In the genomic region with DNA sequence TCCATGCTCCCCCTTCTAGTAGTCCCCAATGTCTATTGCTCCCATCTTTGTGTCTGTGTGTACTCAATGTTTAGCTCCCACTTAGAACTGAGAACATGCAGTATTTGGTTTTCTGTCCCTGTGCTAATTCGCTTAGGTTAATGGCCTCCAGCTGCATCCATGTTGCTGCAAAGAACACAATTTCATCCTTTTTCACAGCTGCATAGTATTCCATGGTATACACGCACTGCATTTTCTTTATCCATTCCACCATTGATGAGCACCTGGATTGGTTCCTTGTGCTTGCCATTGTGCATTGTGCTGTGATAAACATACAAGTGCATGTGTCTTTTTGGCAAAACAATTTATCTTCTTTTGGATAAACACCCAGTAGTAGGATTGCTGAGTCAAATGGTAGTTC, we compare ENCODE assay signal across 39 cellular contexts.
"Had no signal": no experiment of that assay in that cellular context is flagged by ENCODE, and none has a peak within 500 bp of the region (broad histone marks: within the 10 kb centered on the region; RNA-seq: fewer than 3 reads in every experiment).

No MANE protein-coding gene starts in this region.

- H3K4me1 Mint-ChIP-seq: activated naive CD4-positive, alpha-beta T cell treated with anti-CD3 and anti-CD28 coated beads, Interleukin-2, amount 50 U/mL, for 24 hours; activated naive CD8-positive, alpha-beta T cell treated with anti-CD3 and anti-CD28 coated beads, Interleukin-2, amount 50 U/mL, for 24 hours; activated T-helper 17 cell treated with anti-CD3 and anti-CD28 coated beads, Interleukin-2, amount 50 U/mL, for 72 hours; brain; central memory CD8-positive, alpha-beta T cell had no signal

- H3K4me3 ChIP-seq: adrenal gland, ascending aorta, body of pancreas, breast epithelium, cardiac muscle cell had no signal

- H3K36me3 Mint-ChIP-seq: activated naive CD4-positive, alpha-beta T cell treated with anti-CD3 and anti-CD28 coated beads, Interleukin-2, amount 10 ng/mL, durations not matched to agents 7 days and 5 days; activated naive CD8-positive, alpha-beta T cell treated with anti-CD3 and anti-CD28 coated beads for 36 hours; brain had no signal

- ATAC-seq: activated naive CD4-positive, alpha-beta T cell treated with anti-CD3 and anti-CD28 coated beads, Interleukin-2, amount 50 U/mL, for 72 hours; activated naive CD8-positive, alpha-beta T cell treated with anti-CD3 and anti-CD28 coated beads, Interleukin-2, amount 50 U/mL, for 24 hours; activated T-cell treated with anti-CD3 and anti-CD28 coated beads, Interleukin-2, amount 50 U/mL, for 4 hours; activated T-cell treated with anti-CD3 and anti-CD28 coated beads, Interleukin-2, amount 50 U/mL, for 72 hours; activated T-helper 17 cell treated with anti-CD3 and anti-CD28 coated beads, Interleukin-2, amount 50 U/mL, for 72 hours; body of pancreas had no signal

- FAIRE-seq: astrocyte, bronchial epithelial cell had no signal

- H3K4me1 ChIP-seq: adrenal gland, ascending aorta, body of pancreas, breast epithelium had no signal

- H3K4me3 Mint-ChIP-seq: activated naive CD4-positive, alpha-beta T cell treated with anti-CD3 and anti-CD28 coated beads for 36 hours; activated naive CD4-positive, alpha-beta T cell treated with anti-CD3 and anti-CD28 coated beads, Interleukin-2, amount 10 ng/mL, durations not matched to agents 7 days and 5 days; activated naive CD4-positive, alpha-beta T cell treated with anti-CD3 and anti-CD28 coated beads, Interleukin-2, amount 50 U/mL, for 24 hours; activated naive CD8-positive, alpha-beta T cell; activated naive CD8-positive, alpha-beta T cell treated with anti-CD3 and anti-CD28 coated beads for 36 hours; activated naive CD8-positive, alpha-beta T cell treated with anti-CD3 and anti-CD28 coated beads, Interleukin-2, amount 10 ng/mL, durations not matched to agents 7 days and 5 days; activated naive CD8-positive, alpha-beta T cell treated with anti-CD3 and anti-CD28 coated beads, Interleukin-2, amount 50 U/mL, for 24 hours; activated T-cell treated with anti-CD3 and anti-CD28 coated beads, Interleukin-2, amount 50 U/mL, for 24 hours; activated T-cell treated with anti-CD3 and anti-CD28 coated beads, Interleukin-2, amount 50 U/mL, for 4 hours; activated T-cell treated with anti-CD3 and anti-CD28 coated beads, Interleukin-2, amount 50 U/mL, for 72 hours; activated T-helper 1 cell treated with anti-CD3 and anti-CD28 coated beads, Interleukin-12 subunit alpha, Interleukin-12 subunit beta, Interleukin-2, Interleukin-4 antibody, amounts not matched to agents 30 ng/mL and 10 ng/mL and 1 ng/mL, durations not matched to agents 14 hours and 24 hours and 36 hours; activated T-helper 17 cell treated with anti-CD3 and anti-CD28 coated beads, Interleukin-2, amount 50 U/mL, for 72 hours; brain; central memory CD8-positive, alpha-beta T cell had no signal

- H3K27ac Mint-ChIP-seq: activated naive CD4-positive, alpha-beta T cell treated with anti-CD3 and anti-CD28 coated beads for 36 hours; activated naive CD4-positive, alpha-beta T cell treated with anti-CD3 and anti-CD28 coated beads, Interleukin-2, amount 10 ng/mL, durations not matched to agents 7 days and 5 days; activated naive CD4-positive, alpha-beta T cell treated with anti-CD3 and anti-CD28 coated beads, Interleukin-2, amount 50 U/mL, for 24 hours; activated naive CD4-positive, alpha-beta T cell treated with anti-CD3 and anti-CD28 coated beads, Interleukin-2, amount 50 U/mL, for 72 hours; activated naive CD8-positive, alpha-beta T cell; activated naive CD8-positive, alpha-beta T cell treated with anti-CD3 and anti-CD28 coated beads for 36 hours; activated naive CD8-positive, alpha-beta T cell treated with anti-CD3 and anti-CD28 coated beads, Interleukin-2, amount 10 ng/mL, durations not matched to agents 7 days and 5 days; activated naive CD8-positive, alpha-beta T cell treated with anti-CD3 and anti-CD28 coated beads, Interleukin-2, amount 50 U/mL, for 24 hours; activated T-cell treated with anti-CD3 and anti-CD28 coated beads, Interleukin-2, amount 50 U/mL, for 24 hours; activated T-cell treated with anti-CD3 and anti-CD28 coated beads, Interleukin-2, amount 50 U/mL, for 72 hours; activated T-helper 1 cell treated with anti-CD3 and anti-CD28 coated beads, Interleukin-12 subunit alpha, Interleukin-12 subunit beta, Interleukin-2, Interleukin-4 antibody, amounts not matched to agents 30 ng/mL and 10 ng/mL and 1 ng/mL, durations not matched to agents 14 hours and 24 hours and 36 hours; activated T-helper 17 cell treated with anti-CD3 and anti-CD28 coated beads, Interleukin-2, amount 50 U/mL, for 72 hours; activated T-helper 2 cell treated with anti-CD3 and anti-CD28 coated beads, Interferon-gamma antibody, Interleukin-2, Interleukin-4, amounts not matched to agents 10 μg/mL and 5 μg/mL and 100 μg/mL, durations not matched to agents 14 hours and 24 hours and 36 hours; brain had no signal

- H3K27ac ChIP-seq: adrenal gland, ascending aorta, body of pancreas, brain microvascular endothelial cell, breast epithelium, cardiac muscle cell had no signal

- H3K36me3 ChIP-seq: adrenal gland, ascending aorta, brain microvascular endothelial cell, breast epithelium, cardiac muscle cell had no signal

- H3K9me3 ChIP-seq: adrenal gland, ascending aorta, body of pancreas had no signal

- H3K27me3 Mint-ChIP-seq: activated naive CD4-positive, alpha-beta T cell treated with anti-CD3 and anti-CD28 coated beads, Interleukin-2, amount 10 ng/mL, durations not matched to agents 7 days and 5 days; activated naive CD8-positive, alpha-beta T cell treated with anti-CD3 and anti-CD28 coated beads, Interleukin-2, amount 50 U/mL, for 24 hours; central memory CD8-positive, alpha-beta T cell had no signal

- DNase-seq: activated effector memory CD4-positive, alpha-beta T cell treated with anti-CD3 and anti-CD28 coated beads, Interleukin-2, amount 50 U/mL, for 16 hours; activated effector memory CD4-positive, alpha-beta T cell treated with Interleukin-2 at 50 U/mL for 16 hours; activated gamma-delta T cell; activated gamma-delta T cell treated with Interleukin-2 at 50 U/mL for 16 hours; activated naive CD4-positive, alpha-beta T cell; activated naive CD4-positive, alpha-beta T cell treated with anti-CD3 and anti-CD28 coated beads for 36 hours; activated naive CD4-positive, alpha-beta T cell treated with anti-CD3 and anti-CD28 coated beads, Interleukin-2, amount 10 ng/mL, durations not matched to agents 7 days and 5 days; activated naive CD4-positive, alpha-beta T cell treated with anti-CD3 and anti-CD28 coated beads, Interleukin-2, amount 50 U/mL, for 16 hours; activated naive CD4-positive, alpha-beta T cell treated with Interleukin-2 at 50 U/mL for 16 hours; activated naive CD8-positive, alpha-beta T cell treated with anti-CD3 and anti-CD28 coated beads for 36 hours; activated naive CD8-positive, alpha-beta T cell treated with anti-CD3 and anti-CD28 coated beads, Interleukin-2, amount 10 ng/mL, durations not matched to agents 7 days and 5 days; activated naive CD8-positive, alpha-beta T cell treated with anti-CD3 and anti-CD28 coated beads, Interleukin-2, amount 50 U/mL, for 24 hours; activated T-cell treated with anti-CD3 and anti-CD28 coated beads, Interleukin-2, amount 50 U/mL, for 1 hour; activated T-cell treated with anti-CD3 and anti-CD28 coated beads, Interleukin-2, amount 50 U/mL, for 24 hours; activated T-cell treated with anti-CD3 and anti-CD28 coated beads, Interleukin-2, amount 50 U/mL, for 4 hours; activated T-cell treated with anti-CD3 and anti-CD28 coated beads, Interleukin-2, amount 50 U/mL, for 48 hours; activated T-cell treated with anti-CD3 and anti-CD28 coated beads, Interleukin-2, amount 50 U/mL, for 72 hours; adrenal gland; amniotic stem cell; amygdala; anterior cingulate cortex; aorta; body of pancreas; brain microvascular endothelial cell; caudate nucleus; cerebellar nuclear complex had no signal

- H3K27me3 ChIP-seq: adrenal gland, ascending aorta, body of pancreas, brain microvascular endothelial cell, breast epithelium, cardiac muscle cell had no signal
